10 cellular contexts compared by ENCODE assay signal in the genomic region with DNA sequence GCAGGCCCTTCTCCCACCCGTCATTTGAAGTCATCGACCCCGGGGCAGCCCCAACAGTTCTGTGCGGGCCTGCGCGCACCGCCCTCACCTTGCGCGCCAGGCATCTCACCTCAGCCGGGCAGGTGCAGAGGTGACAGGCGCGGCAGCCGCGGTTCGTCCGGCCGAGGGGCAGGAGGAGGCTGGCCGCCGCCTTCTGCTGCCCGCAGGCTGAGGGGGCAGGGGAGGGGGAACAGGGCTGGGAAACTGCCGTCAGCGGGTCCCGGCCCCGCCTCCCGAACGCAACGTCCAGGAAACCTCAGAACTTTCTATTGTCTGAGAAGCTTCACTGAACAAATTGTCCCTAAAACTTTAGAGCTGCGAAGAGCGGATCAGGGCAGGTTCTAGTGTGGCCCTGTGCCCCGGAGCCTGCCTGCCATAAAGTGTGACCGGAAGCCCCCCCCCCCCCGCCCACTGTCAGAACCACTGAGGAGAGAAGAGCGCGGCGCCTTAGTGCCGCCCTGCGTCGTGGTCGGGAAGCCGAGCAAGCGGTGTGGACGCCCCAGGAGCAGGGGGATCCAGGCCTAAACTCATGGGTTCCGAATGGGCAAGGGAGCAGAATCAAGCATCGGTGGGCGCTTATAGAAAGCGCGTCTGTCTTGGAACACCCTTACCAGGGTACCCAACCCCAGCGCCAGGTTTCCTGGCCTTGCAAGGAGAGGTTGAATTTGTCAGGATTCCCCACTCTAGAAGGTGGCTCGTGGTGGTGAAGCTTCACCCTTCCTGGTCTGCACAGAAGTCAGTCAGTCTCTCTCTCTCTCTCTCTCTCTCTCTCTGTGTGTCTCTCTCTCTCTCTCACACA. TPM values are rescaled to one million over a fixed set of nuclear protein-coding genes. Genes with fewer than 3 reads are reported as not detected.
DNase-seq lines count a peak whose midpoint lies in the region; ATAC-seq and TF ChIP-seq lines count a peak whose summit lies in the region.
"Had no signal": no experiment of that assay in that cellular context is flagged by ENCODE, and none has a peak within 500 bp of the region (broad histone marks: within the 10 kb centered on the region; RNA-seq: fewer than 3 reads in every experiment).

No MANE protein-coding gene starts in this region.

- TF ChIP-seq POLR2A in thyroid gland (IDR thresholded peaks at IDR 0.05): no peak

- H3K27me3 ChIP-seq in thyroid gland: peaks cover 53% of the 10 kb centered on the region

- H3K36me3 Mint-ChIP-seq in activated CD4-positive, alpha-beta T cell treated with anti-CD3 and anti-CD28 coated beads, Interleukin-2, amount 10 ng/mL, durations not matched to agents 24 days and 14 days (ENCODE audit: low read depth): peaks cover 4% of the 10 kb centered on the region
- H3K36me3 Mint-ChIP-seq in brain: no peaks in the 10 kb centered on the region

- peak; percentile 29 for DNase-seq in activated CD4-positive, alpha-beta T cell treated with anti-CD3 and anti-CD28 coated beads, Interleukin-2, amount 10 ng/mL, durations not matched to agents 24 days and 14 days
- DNase-seq in activated CD4-positive, alpha-beta T cell treated with anti-CD3 and anti-CD28 coated beads for 4 hours: no peak
- DNase-seq in islet precursor cell (peak; percentile 54), thyroid gland (no peak), COLO668 (lab: John Stamatoyannopoulos, UW; ENCODE audit: unreplicated experiment) (no peak)
- DNase-seq in effector CD4-positive, alpha-beta T cell: no peak
- DNase-seq: activated CD8-positive, alpha-beta memory T cell treated with anti-CD3 and anti-CD28 coated beads, Interleukin-2, amount 50 U/mL, for 48 hours; stimulated activated CD4-positive, alpha-beta T cell treated with anti-CD3 and anti-CD28 coated beads, Interleukin-4, amount 100 ng/mL, for 24 hours had no signal

- no peaks in the 10 kb centered on the region for H3K36me3 ChIP-seq in thyroid gland

- H3K27me3 Mint-ChIP-seq in activated CD4-positive, alpha-beta T cell treated with anti-CD3 and anti-CD28 coated beads, Interleukin-2, amount 10 ng/mL, durations not matched to agents 24 days and 14 days: peaks cover 79% of the 10 kb centered on the region
- H3K27me3 Mint-ChIP-seq in brain: peaks cover 99% of the 10 kb centered on the region

- H3K4me1 Mint-ChIP-seq in activated CD4-positive, alpha-beta T cell treated with anti-CD3 and anti-CD28 coated beads, Interleukin-2, amount 10 ng/mL, durations not matched to agents 24 days and 14 days: peaks cover 7% of the 10 kb centered on the region
- H3K4me1 Mint-ChIP-seq in brain: peaks cover 28% of the 10 kb centered on the region

- no peaks in the 10 kb centered on the region for H3K9me3 ChIP-seq in thyroid gland

- peaks cover under 1 to 15% of the 10 kb centered on the region in 2 donors for H3K4me1 ChIP-seq in thyroid gland

- H3K4me3 Mint-ChIP-seq in activated CD4-positive, alpha-beta T cell treated with anti-CD3 and anti-CD28 coated beads, Interleukin-2, amount 10 ng/mL, durations not matched to agents 24 days and 14 days: peak overlapping the region; percentile 35
- peak overlapping the region; percentile 65 to 77 (median 73) for H3K4me3 Mint-ChIP-seq in brain

- no peak overlapping the region for H3K4me3 ChIP-seq in thyroid gland (replicated peaks in 1 of 3)

- ATAC-seq in GM19023 (IDR thresholded peaks at IDR 0.05; ENCODE audit: unreplicated experiment): no peak

- no peak for TF ChIP-seq CTCF in brain (conservative IDR thresholded peaks at IDR 0.05)
- TF ChIP-seq CTCF in thyroid gland (IDR thresholded peaks at IDR 0.05): no peak

- H3K27ac Mint-ChIP-seq in activated CD4-positive, alpha-beta T cell treated with anti-CD3 and anti-CD28 coated beads, Interleukin-2, amount 10 ng/mL, durations not matched to agents 24 days and 14 days: peak overlapping the region; percentile 65
- H3K27ac Mint-ChIP-seq in brain: no peak overlapping the region

- H3K9me3 Mint-ChIP-seq in activated CD4-positive, alpha-beta T cell treated with anti-CD3 and anti-CD28 coated beads, Interleukin-2, amount 10 ng/mL, durations not matched to agents 24 days and 14 days: peaks cover 16% of the 10 kb centered on the region
- H3K9me3 Mint-ChIP-seq in brain: peaks cover 0 to 17% (median 10%) of the 10 kb centered on the region in 5 experiments

- WGBS in thyroid gland, 2 donors: 6 to 7% methylated on average over 28 to 43 of the region's 49 CpGs

- H3K27ac ChIP-seq in thyroid gland: peak overlapping the region in 2 of 3 donors; percentile 43 to 58

- intact Hi-C loops in activated CD4-positive, alpha-beta T cell treated with anti-CD3 and anti-CD28 coated beads, Interleukin-2, amount 10 ng/mL, durations not matched to agents 24 days and 14 days (cut with micrococcal nuclease): no loop called here
- intact Hi-C loops in thyroid gland (cut with DNase I): no loop called here

RNA-seq across cellular contexts. Expression of a gene that starts 13.3 kb away (rescaled TPM):
- total RNA-seq in activated CD4-positive, alpha-beta T cell treated with anti-CD3 and anti-CD28 coated beads, Interleukin-2, amount 10 ng/mL, durations not matched to agents 24 days and 14 days: not detected in 2 replicates
- 9.0 TPM for polyA plus RNA-seq in brain (ENCODE audit: insufficient read depth, low read depth, low replicate concordance)
- 1 to 10 TPM; 1.1 to 5.4 (median 3.5) TPM for total RNA-seq in thyroid gland

Comparison
In these comparisons a context has a peak if more than half of its experiments do, and no peak if none do; other contexts are left out.
1. DNase-seq: peak in activated CD4-positive, alpha-beta T cell treated with anti-CD3 and anti-CD28 coated beads, Interleukin-2, amount 10 ng/mL, durations not matched to agents 24 days and 14 days (single experiment) and islet precursor cell (single experiment); none in activated CD4-positive, alpha-beta T cell treated with anti-CD3 and anti-CD28 coated beads for 4 hours (0 of 2), thyroid gland (0 of 2), COLO668 (single experiment) and effector CD4-positive, alpha-beta T cell (single experiment).